1 cellular context compared by ENCODE assay signal in the genomic region with DNA sequence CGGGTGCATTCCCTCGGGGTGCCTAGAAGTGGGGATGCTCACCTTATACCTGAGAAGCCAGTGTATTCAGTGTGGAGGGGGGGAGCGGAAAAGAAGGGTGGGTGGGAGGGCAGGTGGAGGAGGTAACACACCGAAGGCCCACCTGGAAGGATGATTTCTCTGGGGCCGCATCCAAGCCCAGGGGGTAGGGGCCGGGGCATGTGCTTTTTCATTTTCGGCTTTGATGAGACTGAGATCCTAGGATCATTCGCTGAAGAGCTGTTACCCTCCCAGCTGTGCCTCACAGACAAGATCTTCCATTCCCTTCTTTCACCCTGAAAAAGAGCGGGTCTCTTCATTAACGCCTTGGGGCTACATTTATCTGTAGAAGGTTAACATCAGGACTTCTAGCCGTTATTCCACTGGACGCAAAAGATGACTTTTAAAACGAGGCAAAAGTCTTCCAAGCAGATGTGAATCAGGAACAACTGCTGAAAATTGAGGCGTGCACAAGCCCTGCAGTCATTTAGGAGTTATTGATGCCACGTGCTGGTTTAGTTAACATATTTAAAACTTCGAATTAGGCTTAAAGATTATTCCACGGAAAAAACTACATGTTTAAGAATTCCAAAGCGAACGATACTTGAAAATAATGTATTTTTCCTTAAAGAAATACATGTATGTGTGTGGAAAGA.
TF ChIP-seq lines count a peak whose summit lies in the region.

No MANE protein-coding gene starts in this region.

TF ChIP-seq in GM12878, 131 proteins besides CTCF, POLR2A, EP300 and RAD21 (continued from another document):
- TF ChIP-seq, protein P1, sequence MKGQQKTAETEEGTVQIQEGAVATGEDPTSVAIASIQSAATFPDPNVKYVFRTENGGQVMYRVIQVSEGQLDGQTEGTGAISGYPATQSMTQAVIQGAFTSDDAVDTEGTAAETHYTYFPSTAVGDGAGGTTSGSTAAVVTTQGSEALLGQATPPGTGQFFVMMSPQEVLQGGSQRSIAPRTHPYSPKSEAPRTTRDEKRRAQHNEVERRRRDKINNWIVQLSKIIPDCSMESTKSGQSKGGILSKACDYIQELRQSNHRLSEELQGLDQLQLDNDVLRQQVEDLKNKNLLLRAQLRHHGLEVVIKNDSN (IDR thresholded peaks at IDR 0.05; ENCODE audit: borderline replicate concordance, extremely low read length, insufficient read depth, low read depth, low read length), result no peak
